In genomic region chr17:76005263-76006149, GRCh38 we compare ENCODE assay signal across 8 cellular contexts. TPM values are rescaled to one million over a fixed set of nuclear protein-coding genes. Genes with fewer than 3 reads are reported as not detected.
DNase-seq lines count a peak whose midpoint lies in the region; ATAC-seq and TF ChIP-seq lines count a peak whose summit lies in the region.

No MANE protein-coding gene starts in this region.

- no peak overlapping the region for H3K4me3 ChIP-seq in gastrocnemius medialis

- TF ChIP-seq CTCF in gastrocnemius medialis (IDR thresholded peaks at IDR 0.05 in 4 of 5, conservative IDR thresholded peaks at IDR 0.05 in 1 of 5) = peak; percentile 72 to 88 (median 81)

- in situ Hi-C loops in gastrocnemius medialis (cut with MboI; ENCODE audit: low sequenced_read_pairs in 4 of 4) = loop anchor here (5.0 kb wide), 1 partner anchor 98 kb away; no protein-coding TSS in a partner anchor

- H3K27me3 ChIP-seq in gastrocnemius medialis = no peaks in the 10 kb centered on the region

- intact Hi-C loops in left cardiac atrium (cut with DNase I) = loop anchor here (2.0 to 5.0 kb wide), 2 partner anchors 98 to 101 kb away; partner anchors contain the start of gene MRPL38 (in 1 of the 2)
- intact Hi-C loops in gastrocnemius medialis (cut with DNase I; ENCODE audit: low total_unique reads) = loop anchor here (1.0 kb wide), 2 partner anchors 26 to 100 kb away; partner anchors contain the start of genes ACOX1 and TEN1

- H3K9me3 ChIP-seq in gastrocnemius medialis = no peaks in the 10 kb centered on the region

- peak overlapping the region in 1 of 4 donors; percentile 36 for H3K27ac ChIP-seq in gastrocnemius medialis

- DNase-seq in ELR (ENCODE audit: low read depth) (peak; percentile 79), NCI-H1105 treated with DMSO at 0.1 percent for 48 hours (lab: John Stamatoyannopoulos, UW) (peak; percentile 61), SW 1271 (lab: John Stamatoyannopoulos, UW) (peak; percentile 19 to 37), left cardiac atrium (peak; percentile 82), gastrocnemius medialis (peak; percentile 51 to 67)
- peak; percentile 70 for DNase-seq in activated naive CD8-positive, alpha-beta T cell treated with anti-CD3 and anti-CD28 coated beads, Interleukin-2, amount 50 U/mL, for 16 hours (ENCODE audit: low read depth, low spot score)

- no peak for TF ChIP-seq POLR2A in gastrocnemius medialis (IDR thresholded peaks at IDR 0.05)

- H3K36me3 ChIP-seq in gastrocnemius medialis = no peaks in the 10 kb centered on the region

- peak; percentile 66 to 74 for ATAC-seq in left cardiac atrium
- ATAC-seq in gastrocnemius medialis = peak; percentile 65 to 79
- no peak for ATAC-seq in HG02623 (IDR thresholded peaks at IDR 0.05; ENCODE audit: unreplicated experiment)
- ATAC-seq in HG03159 (IDR thresholded peaks at IDR 0.05; ENCODE audit: unreplicated experiment) = no peak

- peaks cover 13 to 16% of the 10 kb centered on the region in 2 donors for H3K4me1 ChIP-seq in gastrocnemius medialis

RNA-seq across cellular contexts. Expression of gene CDK3, which starts 4.9 kb away (rescaled TPM):
- total RNA-seq in left cardiac atrium = 1 to 10 TPM; 3.5 to 3.9 TPM
- 1 to 10 TPM in 2 of 4 donors, under 1 TPM in 2; 0.33 to 1.8 (median 1.1) TPM for total RNA-seq in gastrocnemius medialis

RNA-seq across cellular contexts. Expression of gene EVPL, which starts 21.6 kb away (rescaled TPM):
- total RNA-seq in left cardiac atrium (under 1 TPM; 0.29 to 0.39 TPM), gastrocnemius medialis (under 1 TPM in 2 of 4 donors, not detected in 2; 0.02 to 0.07 TPM)

RNA-seq across cellular contexts. Expression of gene TEN1, which starts 26.5 kb away (rescaled TPM):
- total RNA-seq in left cardiac atrium = 10 to 100 TPM; 10.2 to 12.2 TPM
- 1 to 10 TPM; 4.2 to 9.2 (median 6.8) TPM for total RNA-seq in gastrocnemius medialis

RNA-seq across cellular contexts. Expression of gene ACOX1, which starts 26.5 kb away (rescaled TPM):
- total RNA-seq in left cardiac atrium (10 to 100 TPM; 57.8 to 62.0 TPM), gastrocnemius medialis (10 to 100 TPM; 64.8 to 96.6 (median 80.7) TPM)

Comparison
In these comparisons a context has a peak if more than half of its experiments do, and no peak if none do; other contexts are left out.
1. DNase-seq: peak in every context shown above with its lines; median percentile 82 in left cardiac atrium; 79 in ELR; 70 in activated naive CD8-positive, alpha-beta T cell treated with anti-CD3 and anti-CD28 coated beads, Interleukin-2, amount 50 U/mL, for 16 hours; 61 in NCI-H1105 treated with DMSO at 0.1 percent for 48 hours; 59 in gastrocnemius medialis; 28 in SW 1271.
2. ATAC-seq: peak in left cardiac atrium (2 of 2) and gastrocnemius medialis (2 of 2); none in HG02623 (single experiment) and HG03159 (single experiment).